ENCODE assay signal across 17 cellular contexts in genomic region chr6:44493593-44493992, GRCh38.
"Had no signal": no experiment of that assay in that cellular context is flagged by ENCODE, and none has a peak within 500 bp of the region (broad histone marks: within the 10 kb centered on the region; RNA-seq: fewer than 3 reads in every experiment).

No MANE protein-coding gene starts in this region.

- H3K4me1 Mint-ChIP-seq: activated CD8-positive, alpha-beta memory T cell treated with anti-CD3 and anti-CD28 coated beads, Interleukin-2, amount 10 ng/mL, durations not matched to agents 7 days and 5 days; neural crest cell; stimulated activated memory B cell treated with anti-CD40 and anti-IgM and Interleukin-4, amounts not matched to agents 10 μg/mL and 1 μg/mL and 100 μg/mL, for 72 hours had no signal

- H3K9ac ChIP-seq: parathyroid adenoma had no signal

- H3K4me3 ChIP-seq: esophagus squamous epithelium, transverse colon had no signal

- H3K9me3 ChIP-seq: esophagus squamous epithelium, transverse colon had no signal

- H3K4me3 Mint-ChIP-seq: activated CD8-positive, alpha-beta memory T cell treated with anti-CD3 and anti-CD28 coated beads, Interleukin-2, amount 10 ng/mL, durations not matched to agents 7 days and 5 days; activated naive CD8-positive, alpha-beta T cell; activated T-cell treated with anti-CD3 and anti-CD28 coated beads, Interleukin-2, amount 50 U/mL, for 4 hours; neural crest cell; stimulated activated memory B cell treated with anti-CD40 and anti-IgM and Interleukin-4, amounts not matched to agents 10 μg/mL and 1 μg/mL and 100 μg/mL, for 72 hours had no signal

- H3K9me3 Mint-ChIP-seq: activated T-cell treated with anti-CD3 and anti-CD28 coated beads, Interleukin-2, amount 50 U/mL, for 4 hours; stimulated activated memory B cell treated with anti-CD40 and anti-IgM and Interleukin-4, amounts not matched to agents 10 μg/mL and 1 μg/mL and 100 μg/mL, for 72 hours had no signal

- H3K4me1 ChIP-seq: parathyroid adenoma had no signal

- H3K36me3 ChIP-seq: esophagus squamous epithelium, transverse colon had no signal

- DNase-seq: activated CD4-positive, alpha-beta T cell treated with anti-CD3 and anti-CD28 coated beads, Interleukin-2, amount 50 U/mL, for 4 hours; activated CD4-positive, CD25-positive, alpha-beta regulatory T cell treated with anti-CD3 and anti-CD28 coated beads, Interleukin-2, amount 50 U/mL, for 72 hours; activated CD8-positive, alpha-beta memory T cell treated with anti-CD3 and anti-CD28 coated beads, Interleukin-2, amount 10 ng/mL, durations not matched to agents 7 days and 5 days; activated gamma-delta T cell; activated T-cell treated with anti-CD3 and anti-CD28 coated beads, Interleukin-2, amount 50 U/mL, for 4 hours; esophagus squamous epithelium; foreskin melanocyte; left ventricle myocardium superior; retina; T-helper 9 cell; transverse colon had no signal

- H3K27ac ChIP-seq: esophagus squamous epithelium, parathyroid adenoma, transverse colon had no signal

- FAIRE-seq: endometrium, small intestine had no signal

- H3K79me2 ChIP-seq: parathyroid adenoma had no signal

- H3K27me3 ChIP-seq: esophagus squamous epithelium, transverse colon had no signal

- H2AFZ ChIP-seq: parathyroid adenoma had no signal

- H3K36me3 Mint-ChIP-seq: activated CD8-positive, alpha-beta memory T cell treated with anti-CD3 and anti-CD28 coated beads, Interleukin-2, amount 10 ng/mL, durations not matched to agents 7 days and 5 days; activated naive CD8-positive, alpha-beta T cell; stimulated activated memory B cell treated with anti-CD40 and anti-IgM and Interleukin-4, amounts not matched to agents 10 μg/mL and 1 μg/mL and 100 μg/mL, for 72 hours had no signal

- H3K27ac Mint-ChIP-seq: activated CD8-positive, alpha-beta memory T cell treated with anti-CD3 and anti-CD28 coated beads, Interleukin-2, amount 10 ng/mL, durations not matched to agents 7 days and 5 days; activated naive CD8-positive, alpha-beta T cell; stimulated activated memory B cell treated with anti-CD40 and anti-IgM and Interleukin-4, amounts not matched to agents 10 μg/mL and 1 μg/mL and 100 μg/mL, for 72 hours had no signal
